Comparison of ENCODE assay signal across 22 cellular contexts in genomic region chr3:9682123-9682522, GRCh38. TPM values are rescaled to one million over a fixed set of nuclear protein-coding genes. Genes with fewer than 3 reads are reported as not detected.
A peak's percentile ranks its signal among the peaks of the same experiment; 100 is the strongest.
DNase-seq lines count a peak whose midpoint lies in the region; ATAC-seq and TF ChIP-seq lines count a peak whose summit lies in the region.
"Had no signal": no experiment of that assay in that cellular context is flagged by ENCODE, and none has a peak within 500 bp of the region (broad histone marks: within the 10 kb centered on the region; RNA-seq: fewer than 3 reads in every experiment).

No MANE protein-coding gene starts in this region.

- WGBS in testis, 2 donors, result 66 to 81% methylated on average over 4 to 6 of the region's 6 CpGs

- H3K4me3 ChIP-seq in right atrium auricular region, result no peak overlapping the region
- H3K4me3 ChIP-seq in testis, result no peak overlapping the region

- TF ChIP-seq CTCF in right atrium auricular region (IDR thresholded peaks at IDR 0.05), result no peak
- no peak for TF ChIP-seq CTCF in nephron progenitor cell (IDR thresholded peaks at IDR 0.05)
- no peak for TF ChIP-seq CTCF in testis (IDR thresholded peaks at IDR 0.05)
- TF ChIP-seq CTCF in mesothelial cell of epicardium (IDR thresholded peaks at IDR 0.05; ENCODE audit: unreplicated experiment), result no peak

- intact Hi-C loops in Right ventricle myocardium inferior (cut with DNase I), result no loop called here
- intact Hi-C loops in testis (cut with DNase I; ENCODE audit: low total_unique reads), result no loop called here

- H3K27me3 ChIP-seq in right atrium auricular region (no peaks in the 10 kb centered on the region), testis (no peaks in the 10 kb centered on the region)

- H3K36me3 ChIP-seq in right atrium auricular region (peaks cover 100% of the 10 kb centered on the region), testis (ENCODE audit: low read depth, missing control alignments) (no peaks in the 10 kb centered on the region)

- TF ChIP-seq POLR2A in testis (IDR thresholded peaks at IDR 0.05), result no peak

- H3K27ac Mint-ChIP-seq in nephron progenitor cell, result peak overlapping the region; percentile 9
- no peak overlapping the region for H3K27ac Mint-ChIP-seq in activated T-cell treated with anti-CD3 and anti-CD28 coated beads, Interleukin-2, amount 50 U/mL, for 24 hours
- H3K27ac Mint-ChIP-seq in mesothelial cell of epicardium, result no peak overlapping the region
- H3K27ac Mint-ChIP-seq: CD8-positive, alpha-beta memory T cell; IgD-negative memory B cell had no signal

- no peak for ATAC-seq in Right ventricle myocardium inferior
- ATAC-seq: Panc1 had no signal

- H3K9me3 Mint-ChIP-seq in nephron progenitor cell (no peaks in the 10 kb centered on the region), mesothelial cell of epicardium (no peaks in the 10 kb centered on the region)
- H3K9me3 Mint-ChIP-seq in activated T-cell treated with anti-CD3 and anti-CD28 coated beads, Interleukin-2, amount 50 U/mL, for 24 hours, result no peaks in the 10 kb centered on the region
- H3K9me3 Mint-ChIP-seq: CD8-positive, alpha-beta memory T cell; IgD-negative memory B cell had no signal

- no peak overlapping the region for H3K4me3 Mint-ChIP-seq in nephron progenitor cell
- H3K4me3 Mint-ChIP-seq in activated T-cell treated with anti-CD3 and anti-CD28 coated beads, Interleukin-2, amount 50 U/mL, for 24 hours, result no peak overlapping the region
- H3K4me3 Mint-ChIP-seq in mesothelial cell of epicardium, result no peak overlapping the region
- H3K4me3 Mint-ChIP-seq: CD8-positive, alpha-beta memory T cell had no signal

- H3K27ac ChIP-seq in right atrium auricular region, result peak overlapping the region; percentile 23 to 26
- peak overlapping the region; percentile 41 to 56 for H3K27ac ChIP-seq in testis

- H3K36me3 Mint-ChIP-seq in nephron progenitor cell (ENCODE audit: low read depth) (peaks cover 55% of the 10 kb centered on the region), mesothelial cell of epicardium (peaks cover 40% of the 10 kb centered on the region)
- peaks cover 98% of the 10 kb centered on the region for H3K36me3 Mint-ChIP-seq in activated T-cell treated with anti-CD3 and anti-CD28 coated beads, Interleukin-2, amount 50 U/mL, for 24 hours (ENCODE audit: low read depth)

- H3K4me1 ChIP-seq in right atrium auricular region (peaks cover 0 to 35% of the 10 kb centered on the region in 2 donors), testis (peaks cover 51% of the 10 kb centered on the region)

- H3K4me1 Mint-ChIP-seq in nephron progenitor cell (no peaks in the 10 kb centered on the region), mesothelial cell of epicardium (no peaks in the 10 kb centered on the region)
- no peaks in the 10 kb centered on the region for H3K4me1 Mint-ChIP-seq in activated T-cell treated with anti-CD3 and anti-CD28 coated beads, Interleukin-2, amount 50 U/mL, for 24 hours (ENCODE audit: low read depth)
- H3K4me1 Mint-ChIP-seq: CD8-positive, alpha-beta memory T cell had no signal

- H3K27me3 Mint-ChIP-seq in nephron progenitor cell (ENCODE audit: low read depth, poor library complexity) (no peaks in the 10 kb centered on the region), mesothelial cell of epicardium (ENCODE audit: low read depth) (no peaks in the 10 kb centered on the region)
- no peaks in the 10 kb centered on the region for H3K27me3 Mint-ChIP-seq in activated T-cell treated with anti-CD3 and anti-CD28 coated beads, Interleukin-2, amount 50 U/mL, for 24 hours
- H3K27me3 Mint-ChIP-seq: CD8-positive, alpha-beta memory T cell; IgD-negative memory B cell had no signal

- no peak for DNase-seq in right atrium auricular region (ENCODE audit: low spot score)
- no peak for DNase-seq in Right ventricle myocardium inferior (ENCODE audit: missing footprints)
- DNase-seq in cerebellum (ENCODE audit: low spot score), result peak; percentile 65
- no peak for DNase-seq in nephron progenitor cell
- no peak for DNase-seq in testis
- no peak for DNase-seq in NCI-H1092 treated with DMSO at 0.1 percent for 48 hours (lab: John Stamatoyannopoulos, UW)
- no peak for DNase-seq in activated T-cell treated with anti-CD3 and anti-CD28 coated beads, Interleukin-2, amount 50 U/mL, for 24 hours
- DNase-seq in mesothelial cell of epicardium (ENCODE audit: low spot score in 2 of 2, unreplicated experiment in 2 of 2), result no peak
- DNase-seq: AML-193; Calu3; CD8-positive, alpha-beta memory T cell; DMS153; NCI-H1105 treated with DMSO at 0.1 percent for 48 hours; NCI-H2029 treated with DMSO at 0.1 percent for 48 hours; NCI-H2171; NCI-H345; NCI-H524 treated with DMSO at 0.1 percent for 48 hours; NCI-H82 had no signal

- no peaks in the 10 kb centered on the region for H3K9me3 ChIP-seq in right atrium auricular region
- no peaks in the 10 kb centered on the region for H3K9me3 ChIP-seq in testis

RNA-seq across cellular contexts. Expression of gene CPNE9, which starts 21.5 kb away (rescaled TPM):
- total RNA-seq in right atrium auricular region, result not detected
- total RNA-seq in Right ventricle myocardium inferior, result not detected
- total RNA-seq in cerebellum, result 4.4 TPM
- total RNA-seq in testis, result 1 to 10 TPM in 1 of 2 donors, under 1 TPM in 1; 0.31 to 1.4 TPM
- polyA plus RNA-seq in testis (ENCODE audit: insufficient read depth, low read depth, low replicate concordance), result 1.3 TPM
- 0.42 TPM in 1 of 3 replicates, not detected in the others for total RNA-seq in mesothelial cell of epicardium
- total RNA-seq: A172, Calu3 had no signal
- polyA plus RNA-seq: AG04450; CD8-positive, alpha-beta memory T cell; IgD-negative memory B cell had no signal

RNA-seq across cellular contexts. Expression of gene MTMR14, which starts 32.8 kb away (rescaled TPM):
- 10 to 100 TPM; 47.6 to 52.0 TPM for total RNA-seq in right atrium auricular region
- 43.9 TPM for total RNA-seq in Right ventricle myocardium inferior
- total RNA-seq in cerebellum, result 17.0 TPM
- 10 to 100 TPM; 58.9 to 70.6 TPM for total RNA-seq in testis
- 43.6 TPM for polyA plus RNA-seq in testis (ENCODE audit: insufficient read depth, low read depth, low replicate concordance)
- total RNA-seq in mesothelial cell of epicardium, result 32.6 to 34.9 TPM (median 34.6 TPM) in 3 replicates

RNA-seq across cellular contexts. Expression of gene BRPF1, which starts 49.4 kb away (rescaled TPM):
- total RNA-seq in right atrium auricular region, result 10 to 100 TPM in 1 of 2 donors, 1 to 10 TPM in 1; 8.8 to 15.3 TPM
- total RNA-seq in Right ventricle myocardium inferior, result 10.9 TPM
- total RNA-seq in cerebellum, result 15.0 TPM
- total RNA-seq in testis, result 10 to 100 TPM; 55.1 to 58.4 TPM
- 47.4 TPM for polyA plus RNA-seq in testis (ENCODE audit: insufficient read depth, low read depth, low replicate concordance)
- 24.1 to 27.1 TPM (median 26.6 TPM) in 3 replicates for total RNA-seq in mesothelial cell of epicardium
